In the genomic region with DNA sequence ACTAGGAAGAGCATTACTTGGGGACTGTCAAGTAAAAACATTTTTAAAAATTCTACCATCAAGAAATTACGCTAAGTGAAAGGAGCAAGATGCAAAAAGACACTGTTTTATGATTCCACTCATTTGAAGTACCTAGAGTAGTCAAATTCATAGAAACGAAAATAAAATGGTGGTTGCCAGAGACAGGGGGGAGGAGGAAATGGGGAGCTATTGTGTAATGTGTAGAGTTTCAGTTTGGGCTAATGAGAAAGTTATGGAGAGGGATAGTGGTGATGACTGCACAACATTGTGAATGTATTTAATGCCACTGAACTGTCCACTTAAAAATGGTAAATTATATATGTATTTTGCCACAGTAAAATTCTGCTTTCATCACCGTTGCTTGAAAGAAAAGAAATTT, we compare ENCODE assay signal across 11 cellular contexts.
DNase-seq lines count a peak whose midpoint lies in the region; ATAC-seq and TF ChIP-seq lines count a peak whose summit lies in the region.
"Had no signal": no experiment of that assay in that cellular context is flagged by ENCODE, and none has a peak within 500 bp of the region (broad histone marks: within the 10 kb centered on the region; RNA-seq: fewer than 3 reads in every experiment).

No MANE protein-coding gene starts in this region.

- H3K4me1 ChIP-seq in DND-41 (ENCODE audit: insufficient read depth, low read length) (peaks cover 31% of the 10 kb centered on the region), HEK293 (ENCODE audit: control insufficient read depth, insufficient read depth, low read length) (no peaks in the 10 kb centered on the region)
- H3K4me1 ChIP-seq: right lobe of liver had no signal

- no peaks in the 10 kb centered on the region for H3K27me3 ChIP-seq in DND-41 (ENCODE audit: insufficient read depth, low read length, poor library complexity)
- H3K27me3 ChIP-seq: MG63, right lobe of liver had no signal

- H3K9me3 Mint-ChIP-seq in T-helper 1 cell treated with Interleukin-12 subunit alpha and Interleukin-12 subunit beta and Interleukin-4 antibody, amounts not matched to agents 30 μg/mL and 1 μg/mL, for 36 hours: no peaks in the 10 kb centered on the region

- H4K20me1 ChIP-seq in DND-41 (ENCODE audit: insufficient read depth, low read length): no peaks in the 10 kb centered on the region

- peak overlapping the region; percentile 48 for H3K4me3 Mint-ChIP-seq in T-helper 1 cell treated with Interleukin-12 subunit alpha and Interleukin-12 subunit beta and Interleukin-4 antibody, amounts not matched to agents 30 μg/mL and 1 μg/mL, for 36 hours

- H3K36me3 Mint-ChIP-seq in T-helper 1 cell treated with Interleukin-12 subunit alpha and Interleukin-12 subunit beta and Interleukin-4 antibody, amounts not matched to agents 30 μg/mL and 1 μg/mL, for 36 hours (ENCODE audit: low read depth): no peaks in the 10 kb centered on the region

- TF ChIP-seq CTCF in DND-41 (IDR thresholded peaks at IDR 0.05; ENCODE audit: borderline replicate concordance, extremely low read depth, low read length, poor library complexity, severe bottlenecking) (no peak), HEK293 (tag by site-specific recombination; IDR thresholded peaks at IDR 0.05) (no peak)

- ATAC-seq in DND-41 (ENCODE audit: insufficient read depth, low read depth): peak; percentile 77
- ATAC-seq: right lobe of liver had no signal

- peak overlapping the region; percentile 63 for H3K4me2 ChIP-seq in DND-41 (ENCODE audit: insufficient read depth, low read length)

- H3K4me1 Mint-ChIP-seq in T-helper 1 cell treated with Interleukin-12 subunit alpha and Interleukin-12 subunit beta and Interleukin-4 antibody, amounts not matched to agents 30 μg/mL and 1 μg/mL, for 36 hours (ENCODE audit: low read depth): peaks cover 7% of the 10 kb centered on the region

- no peaks in the 10 kb centered on the region; the same call in 1 of the 2 replicates for H3K79me2 ChIP-seq in DND-41 (ENCODE audit: insufficient read depth, low read length)

- H2AFZ ChIP-seq in DND-41 (ENCODE audit: low read depth, low read length): peak overlapping the region; percentile 69

- H3K36me3 ChIP-seq in DND-41 (ENCODE audit: insufficient read depth, low read length) (no peaks in the 10 kb centered on the region), HEK293 (ENCODE audit: control insufficient read depth in 2 of 2, insufficient read depth in 1 of 2, low read length in 2 of 2) (no peaks in the 10 kb centered on the region)
- H3K36me3 ChIP-seq: MG63, right lobe of liver had no signal

- peaks cover 22% of the 10 kb centered on the region for H3K27me3 Mint-ChIP-seq in T-helper 1 cell treated with Interleukin-12 subunit alpha and Interleukin-12 subunit beta and Interleukin-4 antibody, amounts not matched to agents 30 μg/mL and 1 μg/mL, for 36 hours (ENCODE audit: low read depth)

- POLR2A ChIA-PET in HEK293 (lab: Yijun Ruan, JAX): no interaction called here

- H3K27ac ChIP-seq in DND-41 (ENCODE audit: low read length) (peak overlapping the region; percentile 86), HEK293 (ENCODE audit: extremely low read depth, low read depth, low read length) (no peak overlapping the region)
- H3K27ac ChIP-seq: right lobe of liver had no signal

- no peak overlapping the region for H3K27ac Mint-ChIP-seq in T-helper 1 cell treated with Interleukin-12 subunit alpha and Interleukin-12 subunit beta and Interleukin-4 antibody, amounts not matched to agents 30 μg/mL and 1 μg/mL, for 36 hours

- DNase-seq in DND-41 (peak; percentile 44), fibroblast of peridontal ligament (ENCODE audit: extremely low read depth) (peak; percentile 20), NCI-H128 (lab: John Stamatoyannopoulos, UW; ENCODE audit: unreplicated experiment) (no peak), SHP77 (lab: John Stamatoyannopoulos, UW) (no peak), cardiac septum (ENCODE audit: low spot score) (no peak), epidermal melanocyte (ENCODE audit: insufficient read length, low spot score) (no peak)
- DNase-seq: C1 segment of cervical spinal cord, MG63, right lobe of liver had no signal

- CTCF ChIA-PET in HEK293 (lab: Yijun Ruan, JAX): no interaction called here

- H3K4me3 ChIP-seq in DND-41 (ENCODE audit: low read depth in 1 of 2, low read length in 2 of 2) (peak overlapping the region; percentile 10 to 49; a peak in 3 of 4 replicates), HEK293 (ENCODE audit: low read depth, low read length) (no peak overlapping the region)
- H3K4me3 ChIP-seq: MG63, right lobe of liver had no signal

- H3K9ac ChIP-seq in DND-41 (ENCODE audit: low read depth, low read length): peak overlapping the region; percentile 56

- H3K9me3 ChIP-seq in DND-41 (ENCODE audit: insufficient read depth, low read length, severe bottlenecking): no peaks in the 10 kb centered on the region
- no peaks in the 10 kb centered on the region for H3K9me3 ChIP-seq in HEK293 (ENCODE audit: control insufficient read depth, insufficient read depth, low read depth, low read length)
- H3K9me3 ChIP-seq: MG63, right lobe of liver had no signal

- intact Hi-C loops in cardiac septum (cut with DNase I): no loop called here

TF ChIP-seq in HEK293, 187 proteins besides CTCF, POLR2A, EP300 and RAD21:
- TF ChIP-seq, protein P1, sequence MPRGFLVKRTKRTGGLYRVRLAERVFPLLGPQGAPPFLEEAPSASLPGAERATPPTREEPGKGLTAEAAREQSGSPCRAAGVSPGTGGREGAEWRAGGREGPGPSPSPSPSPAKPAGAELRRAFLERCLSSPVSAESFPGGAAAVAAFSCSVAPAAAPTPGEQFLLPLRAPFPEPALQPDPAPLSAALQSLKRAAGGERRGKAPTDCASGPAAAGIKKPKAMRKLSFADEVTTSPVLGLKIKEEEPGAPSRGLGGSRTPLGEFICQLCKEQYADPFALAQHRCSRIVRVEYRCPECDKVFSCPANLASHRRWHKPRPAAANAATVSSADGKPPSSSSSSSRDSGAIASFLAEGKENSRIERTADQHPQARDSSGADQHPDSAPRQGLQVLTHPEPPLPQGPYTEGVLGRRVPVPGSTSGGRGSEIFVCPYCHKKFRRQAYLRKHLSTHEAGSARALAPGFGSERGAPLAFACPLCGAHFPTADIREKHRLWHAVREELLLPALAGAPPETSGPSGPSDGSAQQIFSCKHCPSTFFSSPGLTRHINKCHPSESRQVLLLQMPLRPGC (tag by site-specific recombination; IDR thresholded peaks at IDR 0.05): no peak
- TF ChIP-seq PRDM1 (tag by site-specific recombination; IDR thresholded peaks at IDR 0.05): 0 out of 2 replicates have a peak, but pooled peaks have one; percentile 22

Comparison
In these comparisons a context has a peak if more than half of its experiments do, and no peak if none do; other contexts are left out.
1. DNase-seq: peak in DND-41 (single experiment) and fibroblast of peridontal ligament (single experiment); none in NCI-H128 (single experiment), SHP77 (0 of 2), cardiac septum (single experiment) and epidermal melanocyte (single experiment).